ENCODE assay signal across 9 cellular contexts in genomic region chr4:168585168-168586091, GRCh38.
DNase-seq lines count a peak whose midpoint lies in the region; ATAC-seq and TF ChIP-seq lines count a peak whose summit lies in the region.
"Had no signal": no experiment of that assay in that cellular context is flagged by ENCODE, and none has a peak within 500 bp of the region (broad histone marks: within the 10 kb centered on the region; RNA-seq: fewer than 3 reads in every experiment).

No MANE protein-coding gene starts in this region.

- no peaks in the 10 kb centered on the region for H3K27me3 ChIP-seq in AG04450 (ENCODE audit: control insufficient read depth, insufficient read depth, low read length)

- intact Hi-C loops in activated CD4-positive, alpha-beta memory T cell treated with anti-CD3 and anti-CD28 coated beads for 36 hours (cut with micrococcal nuclease): loop anchor here (5.0 kb wide), 1 partner anchor 332 kb away; no protein-coding TSS in a partner anchor

- ATAC-seq in GM18498 (IDR thresholded peaks at IDR 0.05; ENCODE audit: unreplicated experiment) (peak; percentile 77), HG02840 (IDR thresholded peaks at IDR 0.05; ENCODE audit: low FRiP score, unreplicated experiment) (peak; percentile 62)

- no peak overlapping the region for H3K27ac Mint-ChIP-seq in activated CD4-positive, alpha-beta memory T cell treated with anti-CD3 and anti-CD28 coated beads for 36 hours
- H3K27ac Mint-ChIP-seq in osteocyte (ENCODE audit: unreplicated experiment): peak overlapping the region; percentile 96
- H3K27ac Mint-ChIP-seq: naive B cell had no signal

- no peaks in the 10 kb centered on the region for H3K36me3 Mint-ChIP-seq in activated CD4-positive, alpha-beta memory T cell treated with anti-CD3 and anti-CD28 coated beads for 36 hours
- peaks cover 9% of the 10 kb centered on the region for H3K36me3 Mint-ChIP-seq in osteocyte (ENCODE audit: unreplicated experiment)
- H3K36me3 Mint-ChIP-seq: naive B cell had no signal

- TF ChIP-seq CTCF in AG04450 (IDR thresholded peaks at IDR 0.05; ENCODE audit: low read depth, low read length) (peak; percentile 85), osteocyte (IDR thresholded peaks at IDR 0.05) (peak; percentile 89)

- CTCF ChIA-PET in AG04450 (lab: Charles Lee): interaction anchor here (0.5 to 3.5 kb wide), 74 partner anchors 9 to 965 kb away, joined by 3 to 45 read pairs (median 5); no protein-coding TSS in a partner anchor
- CTCF ChIA-PET in activated CD4-positive, alpha-beta memory T cell treated with anti-CD3 and anti-CD28 coated beads for 36 hours (lab: Charles Lee): interaction anchor here (0.7 to 1.2 kb wide), 6 partner anchors 70 to 338 kb away, joined by 3 to 8 read pairs (median 4); no protein-coding TSS in a partner anchor

- DNase-seq in AG04450 (ENCODE audit: low read depth, low spot score): peak; percentile 52
- DNase-seq in NCI-H1694 (lab: John Stamatoyannopoulos, UW): peak; percentile 32
- peak; percentile 43 for DNase-seq in activated CD4-positive, alpha-beta memory T cell treated with anti-CD3 and anti-CD28 coated beads for 36 hours
- peak; percentile 48 for DNase-seq in foreskin melanocyte
- peak; percentile 89 for DNase-seq in osteocyte (ENCODE audit: extremely low spot score, unreplicated experiment)
- DNase-seq in NCI-H146 (lab: John Stamatoyannopoulos, UW): no peak
- DNase-seq: naive B cell had no signal

- peaks cover 12% of the 10 kb centered on the region for H3K27me3 Mint-ChIP-seq in activated CD4-positive, alpha-beta memory T cell treated with anti-CD3 and anti-CD28 coated beads for 36 hours
- H3K27me3 Mint-ChIP-seq in osteocyte (ENCODE audit: unreplicated experiment): no peaks in the 10 kb centered on the region

- H3K4me3 ChIP-seq in AG04450 (ENCODE audit: low read depth, low read length): no peak overlapping the region

- H3K27ac ChIP-seq in AG04450 (ENCODE audit: low read depth, low read length): no peak overlapping the region

- H3K9me3 ChIP-seq in AG04450 (ENCODE audit: control insufficient read depth, insufficient read depth, low read length): no peaks in the 10 kb centered on the region

- H3K4me3 Mint-ChIP-seq in activated CD4-positive, alpha-beta memory T cell treated with anti-CD3 and anti-CD28 coated beads for 36 hours: no peak overlapping the region
- peak overlapping the region; percentile 26 for H3K4me3 Mint-ChIP-seq in osteocyte (ENCODE audit: unreplicated experiment)
- H3K4me3 Mint-ChIP-seq: naive B cell had no signal

- H3K9me3 Mint-ChIP-seq in activated CD4-positive, alpha-beta memory T cell treated with anti-CD3 and anti-CD28 coated beads for 36 hours: peaks cover 4% of the 10 kb centered on the region
- peaks cover 14% of the 10 kb centered on the region for H3K9me3 Mint-ChIP-seq in osteocyte (ENCODE audit: unreplicated experiment)

- H3K4me1 Mint-ChIP-seq in activated CD4-positive, alpha-beta memory T cell treated with anti-CD3 and anti-CD28 coated beads for 36 hours (ENCODE audit: low read depth): peaks cover 1% of the 10 kb centered on the region
- peaks cover 61% of the 10 kb centered on the region for H3K4me1 Mint-ChIP-seq in osteocyte (ENCODE audit: unreplicated experiment)
- H3K4me1 Mint-ChIP-seq: naive B cell had no signal

- POLR2A ChIA-PET in AG04450 (lab: Yijun Ruan, JAX): interaction anchor here (0.6 to 2.8 kb wide), 9 partner anchors 30 to 281 kb away, joined by 3 to 14 read pairs (median 3); no protein-coding TSS in a partner anchor
- POLR2A ChIA-PET in activated CD4-positive, alpha-beta memory T cell treated with anti-CD3 and anti-CD28 coated beads for 36 hours (lab: Charles Lee): no interaction called here
